Comparison of ENCODE assay signal across 1 cellular context in genomic region chr9:6412572-6413364, GRCh38.
TF ChIP-seq lines count a peak whose summit lies in the region.

Gene UHRF2, plus strand, starts transcription at chr9:6413199. Its CDS starts 292 bp downstream, at chr9:6413491.

TF ChIP-seq in HepG2, 621 proteins besides CTCF, POLR2A, EP300 and RAD21 (continued from another document and continues in another):
- TF ChIP-seq, protein P1, sequence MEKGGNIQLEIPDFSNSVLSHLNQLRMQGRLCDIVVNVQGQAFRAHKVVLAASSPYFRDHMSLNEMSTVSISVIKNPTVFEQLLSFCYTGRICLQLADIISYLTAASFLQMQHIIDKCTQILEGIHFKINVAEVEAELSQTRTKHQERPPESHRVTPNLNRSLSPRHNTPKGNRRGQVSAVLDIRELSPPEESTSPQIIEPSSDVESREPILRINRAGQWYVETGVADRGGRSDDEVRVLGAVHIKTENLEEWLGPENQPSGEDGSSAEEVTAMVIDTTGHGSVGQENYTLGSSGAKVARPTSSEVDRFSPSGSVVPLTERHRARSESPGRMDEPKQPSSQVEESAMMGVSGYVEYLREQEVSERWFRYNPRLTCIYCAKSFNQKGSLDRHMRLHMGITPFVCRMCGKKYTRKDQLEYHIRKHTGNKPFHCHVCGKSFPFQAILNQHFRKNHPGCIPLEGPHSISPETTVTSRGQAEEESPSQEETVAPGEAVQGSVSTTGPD (CRISPR knock-in tag; IDR thresholded peaks at IDR 0.05) = no peak
- TF ChIP-seq ZNF652 (CRISPR knock-in tag; IDR thresholded peaks at IDR 0.05; ENCODE audit: borderline replicate concordance, low read depth) (no peak), SIN3B (IDR thresholded peaks at IDR 0.05; ENCODE audit: low read length) (no peak; the same call in 1 of the 2 replicates), ZNF768 (CRISPR knock-in tag; IDR thresholded peaks at IDR 0.05) (no peak), CAMTA2 (CRISPR knock-in tag; IDR thresholded peaks at IDR 0.05; ENCODE audit: borderline replicate concordance) (no peak), HOMEZ (CRISPR knock-in tag; IDR thresholded peaks at IDR 0.05; ENCODE audit: low read depth) (peak; percentile 79; the same call in 1 of the 2 replicates), KAT7 (CRISPR knock-in tag; IDR thresholded peaks at IDR 0.05; ENCODE audit: borderline replicate concordance) (no peak; the same call in 1 of the 2 replicates), ZFP82 (CRISPR knock-in tag; IDR thresholded peaks at IDR 0.05; ENCODE audit: borderline replicate concordance) (no peak), TERF1 (CRISPR knock-in tag; IDR thresholded peaks at IDR 0.05) (no peak), SMC3 (IDR thresholded peaks at IDR 0.05; ENCODE audit: low read length) (no peak), ZNF225 (CRISPR knock-in tag; IDR thresholded peaks at IDR 0.05) (no peak), GATA4 (IDR thresholded peaks at IDR 0.05; ENCODE audit: borderline replicate concordance, low read depth) (no peak), GTF2F1 (IDR thresholded peaks at IDR 0.05; ENCODE audit: low read length) (no peak), SNAI1 (CRISPR knock-in tag; IDR thresholded peaks at IDR 0.05; ENCODE audit: borderline replicate concordance) (no peak), ZNF510 (CRISPR knock-in tag; IDR thresholded peaks at IDR 0.05; ENCODE audit: low read depth) (0 out of 2 replicates have a peak, but pooled peaks have one; percentile 60), ZNF44 (CRISPR knock-in tag; IDR thresholded peaks at IDR 0.05) (no peak), ZNF234 (CRISPR knock-in tag; conservative IDR thresholded peaks at IDR 0.05) (no peak), TAF15 (IDR thresholded peaks at IDR 0.05; ENCODE audit: low read depth, low read length, poor library complexity, severe bottlenecking) (no peak), HHEX (CRISPR knock-in tag; IDR thresholded peaks at IDR 0.05) (0 out of 2 replicates have a peak, but pooled peaks have one; percentile 16), ZNF782 (CRISPR knock-in tag; IDR thresholded peaks at IDR 0.05; ENCODE audit: borderline replicate concordance) (no peak), SRSF4 (IDR thresholded peaks at IDR 0.05; ENCODE audit: low read depth, low read length, poor library complexity, severe bottlenecking) (no peak), KDM2A (CRISPR knock-in tag; IDR thresholded peaks at IDR 0.05; ENCODE audit: borderline replicate concordance, low read depth) (peak; percentile 78; the same call in 1 of the 2 replicates), ZNF878 (CRISPR knock-in tag; IDR thresholded peaks at IDR 0.05) (no peak), KDM5B (CRISPR knock-in tag; IDR thresholded peaks at IDR 0.05; ENCODE audit: borderline replicate concordance) (no peak; the same call in 1 of the 2 replicates), HOXA7 (CRISPR knock-in tag; IDR thresholded peaks at IDR 0.05) (no peak), SAFB2 (CRISPR knock-in tag; IDR thresholded peaks at IDR 0.05; ENCODE audit: borderline replicate concordance, low read depth) (no peak), ZBTB7B (CRISPR knock-in tag; IDR thresholded peaks at IDR 0.05) (no peak), ZNF451 (CRISPR knock-in tag; IDR thresholded peaks at IDR 0.05) (no peak), ZNF264 (CRISPR knock-in tag; IDR thresholded peaks at IDR 0.05) (peak; percentile 88), DNMT3B (CRISPR knock-in tag; conservative IDR thresholded peaks at IDR 0.05) (no peak), ZNF616 (CRISPR knock-in tag; IDR thresholded peaks at IDR 0.05; ENCODE audit: low read depth) (no peak), DR1 (CRISPR knock-in tag; IDR thresholded peaks at IDR 0.05) (peak; percentile 79), ZNF441 (CRISPR knock-in tag; IDR thresholded peaks at IDR 0.05; ENCODE audit: borderline replicate concordance) (no peak), KDM3A (CRISPR knock-in tag; IDR thresholded peaks at IDR 0.05; ENCODE audit: low read depth) (no peak), PHF20 (CRISPR knock-in tag; IDR thresholded peaks at IDR 0.05) (peak; percentile 43), ZNF766 (CRISPR knock-in tag; IDR thresholded peaks at IDR 0.05; ENCODE audit: borderline replicate concordance) (no peak; the same call in 1 of the 2 replicates), ZNF18 (CRISPR knock-in tag; IDR thresholded peaks at IDR 0.05; ENCODE audit: insufficient replicate concordance) (no peak), RARG (CRISPR knock-in tag; IDR thresholded peaks at IDR 0.05; ENCODE audit: low read depth) (no peak), ZNF883 (CRISPR knock-in tag; IDR thresholded peaks at IDR 0.05; ENCODE audit: not compliant biosample characterization) (peak; percentile 55), SSRP1 (CRISPR knock-in tag; IDR thresholded peaks at IDR 0.05) (no peak)
- TF ChIP-seq, protein P2, sequence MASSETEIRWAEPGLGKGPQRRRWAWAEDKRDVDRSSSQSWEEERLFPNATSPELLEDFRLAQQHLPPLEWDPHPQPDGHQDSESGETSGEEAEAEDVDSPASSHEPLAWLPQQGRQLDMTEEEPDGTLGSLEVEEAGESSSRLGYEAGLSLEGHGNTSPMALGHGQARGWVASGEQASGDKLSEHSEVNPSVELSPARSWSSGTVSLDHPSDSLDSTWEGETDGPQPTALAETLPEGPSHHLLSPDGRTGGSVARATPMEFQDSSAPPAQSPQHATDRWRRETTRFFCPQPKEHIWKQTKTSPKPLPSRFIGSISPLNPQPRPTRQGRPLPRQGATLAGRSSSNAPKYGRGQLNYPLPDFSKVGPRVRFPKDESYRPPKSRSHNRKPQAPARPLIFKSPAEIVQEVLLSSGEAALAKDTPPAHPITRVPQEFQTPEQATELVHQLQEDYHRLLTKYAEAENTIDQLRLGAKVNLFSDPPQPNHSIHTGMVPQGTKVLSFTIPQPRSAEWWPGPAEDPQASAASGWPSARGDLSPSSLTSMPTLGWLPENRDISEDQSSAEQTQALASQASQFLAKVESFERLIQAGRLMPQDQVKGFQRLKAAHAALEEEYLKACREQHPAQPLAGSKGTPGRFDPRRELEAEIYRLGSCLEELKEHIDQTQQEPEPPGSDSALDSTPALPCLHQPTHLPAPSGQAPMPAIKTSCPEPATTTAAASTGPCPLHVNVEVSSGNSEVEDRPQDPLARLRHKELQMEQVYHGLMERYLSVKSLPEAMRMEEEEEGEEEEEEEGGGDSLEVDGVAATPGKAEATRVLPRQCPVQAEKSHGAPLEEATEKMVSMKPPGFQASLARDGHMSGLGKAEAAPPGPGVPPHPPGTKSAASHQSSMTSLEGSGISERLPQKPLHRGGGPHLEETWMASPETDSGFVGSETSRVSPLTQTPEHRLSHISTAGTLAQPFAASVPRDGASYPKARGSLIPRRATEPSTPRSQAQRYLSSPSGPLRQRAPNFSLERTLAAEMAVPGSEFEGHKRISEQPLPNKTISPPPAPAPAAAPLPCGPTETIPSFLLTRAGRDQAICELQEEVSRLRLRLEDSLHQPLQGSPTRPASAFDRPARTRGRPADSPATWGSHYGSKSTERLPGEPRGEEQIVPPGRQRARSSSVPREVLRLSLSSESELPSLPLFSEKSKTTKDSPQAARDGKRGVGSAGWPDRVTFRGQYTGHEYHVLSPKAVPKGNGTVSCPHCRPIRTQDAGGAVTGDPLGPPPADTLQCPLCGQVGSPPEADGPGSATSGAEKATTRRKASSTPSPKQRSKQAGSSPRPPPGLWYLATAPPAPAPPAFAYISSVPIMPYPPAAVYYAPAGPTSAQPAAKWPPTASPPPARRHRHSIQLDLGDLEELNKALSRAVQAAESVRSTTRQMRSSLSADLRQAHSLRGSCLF (CRISPR knock-in tag; IDR thresholded peaks at IDR 0.05; ENCODE audit: borderline replicate concordance) = 0 out of 2 replicates have a peak, but pooled peaks have one; percentile 49
- TF ChIP-seq, protein P3, sequence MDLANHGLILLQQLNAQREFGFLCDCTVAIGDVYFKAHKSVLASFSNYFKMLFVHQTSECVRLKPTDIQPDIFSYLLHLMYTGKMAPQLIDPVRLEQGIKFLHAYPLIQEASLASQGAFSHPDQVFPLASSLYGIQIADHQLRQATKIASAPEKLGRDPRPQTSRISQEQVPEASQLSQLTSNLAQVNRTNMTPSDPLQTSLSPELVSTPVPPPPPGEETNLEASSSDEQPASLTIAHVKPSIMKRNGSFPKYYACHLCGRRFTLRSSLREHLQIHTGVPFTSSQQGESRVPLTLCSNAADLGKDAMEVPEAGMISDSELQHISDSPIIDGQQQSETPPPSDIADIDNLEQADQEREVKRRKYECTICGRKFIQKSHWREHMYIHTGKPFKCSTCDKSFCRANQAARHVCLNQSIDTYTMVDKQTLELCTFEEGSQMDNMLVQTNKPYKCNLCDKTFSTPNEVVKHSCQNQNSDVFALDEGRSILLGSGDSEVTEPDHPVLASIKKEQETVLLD (CRISPR knock-in tag; IDR thresholded peaks at IDR 0.05; ENCODE audit: low read depth) = no peak
- TF ChIP-seq, protein P4, sequence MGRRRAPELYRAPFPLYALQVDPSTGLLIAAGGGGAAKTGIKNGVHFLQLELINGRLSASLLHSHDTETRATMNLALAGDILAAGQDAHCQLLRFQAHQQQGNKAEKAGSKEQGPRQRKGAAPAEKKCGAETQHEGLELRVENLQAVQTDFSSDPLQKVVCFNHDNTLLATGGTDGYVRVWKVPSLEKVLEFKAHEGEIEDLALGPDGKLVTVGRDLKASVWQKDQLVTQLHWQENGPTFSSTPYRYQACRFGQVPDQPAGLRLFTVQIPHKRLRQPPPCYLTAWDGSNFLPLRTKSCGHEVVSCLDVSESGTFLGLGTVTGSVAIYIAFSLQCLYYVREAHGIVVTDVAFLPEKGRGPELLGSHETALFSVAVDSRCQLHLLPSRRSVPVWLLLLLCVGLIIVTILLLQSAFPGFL (CRISPR knock-in tag; IDR thresholded peaks at IDR 0.05) = no peak
- TF ChIP-seq, protein P5, sequence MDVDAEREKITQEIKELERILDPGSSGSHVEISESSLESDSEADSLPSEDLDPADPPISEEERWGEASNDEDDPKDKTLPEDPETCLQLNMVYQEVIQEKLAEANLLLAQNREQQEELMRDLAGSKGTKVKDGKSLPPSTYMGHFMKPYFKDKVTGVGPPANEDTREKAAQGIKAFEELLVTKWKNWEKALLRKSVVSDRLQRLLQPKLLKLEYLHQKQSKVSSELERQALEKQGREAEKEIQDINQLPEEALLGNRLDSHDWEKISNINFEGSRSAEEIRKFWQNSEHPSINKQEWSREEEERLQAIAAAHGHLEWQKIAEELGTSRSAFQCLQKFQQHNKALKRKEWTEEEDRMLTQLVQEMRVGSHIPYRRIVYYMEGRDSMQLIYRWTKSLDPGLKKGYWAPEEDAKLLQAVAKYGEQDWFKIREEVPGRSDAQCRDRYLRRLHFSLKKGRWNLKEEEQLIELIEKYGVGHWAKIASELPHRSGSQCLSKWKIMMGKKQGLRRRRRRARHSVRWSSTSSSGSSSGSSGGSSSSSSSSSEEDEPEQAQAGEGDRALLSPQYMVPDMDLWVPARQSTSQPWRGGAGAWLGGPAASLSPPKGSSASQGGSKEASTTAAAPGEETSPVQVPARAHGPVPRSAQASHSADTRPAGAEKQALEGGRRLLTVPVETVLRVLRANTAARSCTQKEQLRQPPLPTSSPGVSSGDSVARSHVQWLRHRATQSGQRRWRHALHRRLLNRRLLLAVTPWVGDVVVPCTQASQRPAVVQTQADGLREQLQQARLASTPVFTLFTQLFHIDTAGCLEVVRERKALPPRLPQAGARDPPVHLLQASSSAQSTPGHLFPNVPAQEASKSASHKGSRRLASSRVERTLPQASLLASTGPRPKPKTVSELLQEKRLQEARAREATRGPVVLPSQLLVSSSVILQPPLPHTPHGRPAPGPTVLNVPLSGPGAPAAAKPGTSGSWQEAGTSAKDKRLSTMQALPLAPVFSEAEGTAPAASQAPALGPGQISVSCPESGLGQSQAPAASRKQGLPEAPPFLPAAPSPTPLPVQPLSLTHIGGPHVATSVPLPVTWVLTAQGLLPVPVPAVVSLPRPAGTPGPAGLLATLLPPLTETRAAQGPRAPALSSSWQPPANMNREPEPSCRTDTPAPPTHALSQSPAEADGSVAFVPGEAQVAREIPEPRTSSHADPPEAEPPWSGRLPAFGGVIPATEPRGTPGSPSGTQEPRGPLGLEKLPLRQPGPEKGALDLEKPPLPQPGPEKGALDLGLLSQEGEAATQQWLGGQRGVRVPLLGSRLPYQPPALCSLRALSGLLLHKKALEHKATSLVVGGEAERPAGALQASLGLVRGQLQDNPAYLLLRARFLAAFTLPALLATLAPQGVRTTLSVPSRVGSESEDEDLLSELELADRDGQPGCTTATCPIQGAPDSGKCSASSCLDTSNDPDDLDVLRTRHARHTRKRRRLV (CRISPR knock-in tag; IDR thresholded peaks at IDR 0.05) = no peak
